In the genomic region with DNA sequence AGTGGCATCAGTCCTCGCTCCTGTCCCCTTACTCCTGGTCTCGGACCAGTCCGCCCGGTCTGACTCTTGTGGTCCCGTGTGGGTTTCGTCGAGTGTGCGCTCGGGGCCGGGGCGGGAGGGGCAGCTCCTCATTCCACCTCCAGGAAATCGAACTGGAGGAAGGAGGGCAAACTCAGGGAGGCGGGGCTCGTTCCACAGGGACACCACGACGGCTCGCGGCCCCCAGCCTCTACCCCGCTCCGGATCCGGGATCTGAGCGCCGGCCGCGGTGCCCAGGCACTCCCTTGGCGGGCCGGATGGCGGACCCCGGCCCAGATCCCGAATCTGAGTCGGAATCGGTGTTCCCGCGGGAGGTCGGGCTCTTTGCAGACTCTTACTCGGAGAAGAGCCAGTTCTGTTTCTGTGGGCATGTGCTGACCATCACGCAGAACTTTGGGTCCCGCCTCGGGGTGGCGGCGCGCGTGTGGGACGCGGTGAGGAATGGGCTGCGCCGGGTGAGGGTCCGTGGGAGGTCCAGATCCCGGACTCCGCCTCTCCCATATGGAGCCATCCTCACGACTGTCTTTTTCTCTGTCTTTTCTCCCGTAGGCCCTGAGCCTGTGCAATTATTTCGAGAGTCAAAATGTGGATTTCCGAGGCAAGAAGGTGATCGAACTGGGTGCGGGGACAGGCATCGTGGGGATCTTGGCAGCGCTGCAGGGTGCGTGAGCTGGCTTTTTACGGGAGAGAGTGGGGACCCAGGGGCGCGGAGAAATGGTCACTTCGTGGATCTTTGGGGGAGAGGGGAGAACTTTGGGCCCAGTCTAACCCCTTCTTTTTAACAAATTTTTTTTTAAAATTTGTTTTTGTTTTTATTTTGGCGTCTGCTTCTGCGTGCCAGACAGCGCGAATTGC, we compare ENCODE assay signal across 8 cellular contexts. TPM values are rescaled to one million over a fixed set of nuclear protein-coding genes. Genes with fewer than 3 reads are reported as not detected.
A peak's percentile ranks its signal among the peaks of the same experiment; 100 is the strongest.
DNase-seq lines count a peak whose midpoint lies in the region; ATAC-seq and TF ChIP-seq lines count a peak whose summit lies in the region.

A gene (plus strand): TSS at position 186 of the 894 bp plus-strand sequence. CDS start 111 bp downstream, at position 297.

- TF ChIP-seq CTCF in GM12865 (IDR thresholded peaks at IDR 0.05; ENCODE audit: insufficient read depth, low read depth, low read length, missing control alignments), result no peak

- H3K27ac ChIP-seq in skin epidermis, result peak within 1 kb of the TSS; percentile 38 to 93 (median 89)

- DNase-seq in ACHN, result peak; percentile 81
- DNase-seq in GM12865 (ENCODE audit: low read depth), result no peak
- DNase-seq in T47D (ENCODE audit: low read depth in 1 of 2, low spot score in 1 of 2), result peak; percentile 75 to 81
- DNase-seq in iPS-NIHi7 (ENCODE audit: extremely low spot score), result peak; percentile 56

- peak; percentile 10 for ATAC-seq in HG03139 (IDR thresholded peaks at IDR 0.05; ENCODE audit: unreplicated experiment)
- ATAC-seq in GM18873 (IDR thresholded peaks at IDR 0.05; ENCODE audit: low FRiP score, unreplicated experiment), result no peak

- in situ Hi-C loops in ACHN (cut with HindIII; ENCODE audit: low pct_ligation_motif_present, low pct_unique_long_range_greater_than_20kb, low sequenced_read_pairs), result no loop called here
- in situ Hi-C loops in T47D (cut with HindIII; ENCODE audit: low pct_unique_long_range_greater_than_20kb, low sequenced_read_pairs), result no loop called here

- H3K4me3 ChIP-seq in GM12865 (ENCODE audit: low read depth, low read length) (peak within 1 kb of the TSS; percentile 91), skin epidermis (peak within 1 kb of the TSS; percentile 45 to 93 (median 74))

TF ChIP-seq in PFSK-1, 5 proteins besides CTCF, POLR2A, EP300 and RAD21:
- TF ChIP-seq SIN3A (IDR thresholded peaks at IDR 0.05; ENCODE audit: borderline replicate concordance, insufficient read depth, low read length) (0 out of 2 replicates have a peak, but pooled peaks have one; percentile 12), TAF1 (IDR thresholded peaks at IDR 0.05; ENCODE audit: borderline replicate concordance, insufficient read depth, low read length) (no peak)

RNA-seq across cellular contexts. Expression of the gene that starts here (rescaled TPM):
- 7.4 TPM for polyA plus RNA-seq in PFSK-1 (2012; ENCODE audit: insufficient read length, low read depth)
